ENCODE assay signal across 13 cellular contexts in genomic region chr1:18010945-18011344, GRCh38.
"Had no signal": no experiment of that assay in that cellular context is flagged by ENCODE, and none has a peak within 500 bp of the region (broad histone marks: within the 10 kb centered on the region; RNA-seq: fewer than 3 reads in every experiment).

No MANE protein-coding gene starts in this region.

- H3K27me3 ChIP-seq: ascending aorta had no signal

- FAIRE-seq: bronchial epithelial cell, islet of Langerhans had no signal

- ATAC-seq: activated CD4-positive, CD25-positive, alpha-beta regulatory T cell treated with anti-CD3 and anti-CD28 coated beads, Interleukin-2, amount 50 U/mL, for 24 hours; activated CD8-positive, alpha-beta T cell treated with anti-CD3 and anti-CD28 coated beads, Interleukin-2, amount 10 ng/mL, durations not matched to agents 7 days and 5 days; effector memory CD8-positive, alpha-beta T cell; left cardiac atrium; stimulated activated naive B cell treated with anti-CD40 and anti-IgM and Interleukin-4, amounts not matched to agents 10 μg/mL and 1 μg/mL and 100 μg/mL, for 72 hours had no signal

- H3K4me1 ChIP-seq: ascending aorta had no signal

- DNase-seq: activated CD4-positive, alpha-beta T cell treated with anti-CD3 and anti-CD28 coated beads, Interleukin-2, amount 10 ng/mL, durations not matched to agents 7 days and 5 days; activated CD8-positive, alpha-beta T cell treated with anti-CD3 and anti-CD28 coated beads, Interleukin-2, amount 10 ng/mL, durations not matched to agents 7 days and 5 days; activated naive CD4-positive, alpha-beta T cell treated with Interleukin-2 at 50 U/mL for 16 hours; activated T-cell treated with anti-CD3 and anti-CD28 coated beads, Interleukin-2, amount 50 U/mL, for 24 hours; effector memory CD8-positive, alpha-beta T cell; left cardiac atrium; midbrain; posterior cingulate gyrus; stimulated activated naive B cell treated with anti-CD40 and anti-IgM and Interleukin-4, amounts not matched to agents 10 μg/mL and 1 μg/mL and 100 μg/mL, for 72 hours had no signal

- H3K4me3 ChIP-seq: ascending aorta had no signal

- H3K27ac ChIP-seq: ascending aorta had no signal

- H3K36me3 ChIP-seq: ascending aorta had no signal

- H3K9me3 ChIP-seq: ascending aorta had no signal
